Comparison of ENCODE assay signal across 13 cellular contexts in the genomic region with DNA sequence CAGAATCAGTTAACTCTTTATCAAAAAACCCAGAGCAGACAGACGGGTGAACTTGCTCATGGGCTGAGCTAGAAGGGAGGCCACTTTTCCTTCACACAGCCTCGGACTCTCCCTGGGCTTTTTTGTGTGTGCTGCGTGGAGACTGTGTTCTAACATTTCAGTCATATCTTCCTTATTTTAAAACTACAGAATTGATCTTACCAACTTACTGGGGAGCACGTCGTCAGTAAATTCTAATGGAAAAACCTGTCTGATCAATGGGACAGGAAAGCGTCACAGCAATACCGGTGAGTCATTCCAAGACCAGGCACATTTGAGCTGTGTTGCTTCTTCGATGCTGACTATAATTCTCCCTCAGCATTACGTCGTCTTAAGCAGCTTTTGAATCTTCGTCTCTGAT.
DNase-seq lines count a peak whose midpoint lies in the region; ATAC-seq lines count a peak whose summit lies in the region.
"Had no signal": no experiment of that assay in that cellular context is flagged by ENCODE, and none has a peak within 500 bp of the region (broad histone marks: within the 10 kb centered on the region; RNA-seq: fewer than 3 reads in every experiment).

No MANE protein-coding gene starts in this region.

- H3K36me3 ChIP-seq in mesodermal cell (ENCODE audit: control insufficient read depth, insufficient read depth, low read length) = no peaks in the 10 kb centered on the region
- H3K36me3 ChIP-seq: BE2C, cardiac muscle cell had no signal

- in situ Hi-C loops in KBM-7 (cut with MboI; ENCODE audit: low pct_unique_long_range_greater_than_20kb, low sequenced_read_pairs) = no loop called here

- H3K27ac ChIP-seq in mesodermal cell (ENCODE audit: low read depth, low read length, severe bottlenecking) = peak overlapping the region; percentile 83
- H3K27ac ChIP-seq: cardiac muscle cell had no signal

- 79 to 81% methylated on average over 9 to 10 of the region's 11 CpGs for WGBS in mesodermal cell (ENCODE audit: insufficient coverage in 2 of 2), 2 experiments

- no peak for ATAC-seq in GM21529 (IDR thresholded peaks at IDR 0.05; ENCODE audit: unreplicated experiment)
- ATAC-seq in GM19467 (IDR thresholded peaks at IDR 0.05; ENCODE audit: unreplicated experiment) = no peak

- peaks cover 46% of the 10 kb centered on the region for H3K4me1 ChIP-seq in mesodermal cell (ENCODE audit: control insufficient read depth, insufficient read depth, low read length, poor library complexity, severe bottlenecking)
- H3K4me1 ChIP-seq: BE2C had no signal

- no peak overlapping the region for H3K4me3 ChIP-seq in mesodermal cell (ENCODE audit: extremely low read depth, insufficient read depth, low read length, poor library complexity, severe bottlenecking)
- H3K4me3 ChIP-seq: cardiac muscle cell had no signal

- DNase-seq in stimulated activated naive CD4-positive, alpha-beta T cell treated with Interleukin-2 at 50 U/mL for 16 hours (lab: John Stamatoyannopoulos, UW) = peak; percentile 40
- DNase-seq in stimulated activated naive CD4-positive, alpha-beta T cell (lab: John Stamatoyannopoulos, UW) = no peak
- peak; percentile 13 for DNase-seq in activated naive CD4-positive, alpha-beta T cell treated with anti-CD3 and anti-CD28 coated beads, Interleukin-2, amount 50 U/mL, for 16 hours
- DNase-seq in NCI-H2107 treated with DMSO at 0.1 percent for 48 hours (lab: John Stamatoyannopoulos, UW; ENCODE audit: unreplicated experiment) = no peak
- DNase-seq in KBM-7 = no peak
- DNase-seq: BE2C, HCEC 1CT, NCI-H524 treated with DMSO at 0.1 percent for 48 hours, posterior cingulate gyrus had no signal

- H3K9me3 ChIP-seq in mesodermal cell (ENCODE audit: control insufficient read depth, low read length) = no peaks in the 10 kb centered on the region
- H3K9me3 ChIP-seq: BE2C had no signal

Comparison
In these comparisons a context has a peak if more than half of its experiments do, and no peak if none do; other contexts are left out.
1. DNase-seq: peak in stimulated activated naive CD4-positive, alpha-beta T cell treated with Interleukin-2 at 50 U/mL for 16 hours (single experiment) and activated naive CD4-positive, alpha-beta T cell treated with anti-CD3 and anti-CD28 coated beads, Interleukin-2, amount 50 U/mL, for 16 hours (single experiment); none in stimulated activated naive CD4-positive, alpha-beta T cell (0 of 6), NCI-H2107 treated with DMSO at 0.1 percent for 48 hours (single experiment) and KBM-7 (single experiment).